Comparison of ENCODE assay signal across 8 cellular contexts in genomic region chr5:170302729-170303501, GRCh38. TPM values are rescaled to one million over a fixed set of nuclear protein-coding genes. Genes with fewer than 3 reads are reported as not detected.
A peak's percentile ranks its signal among the peaks of the same experiment; 100 is the strongest.
DNase-seq lines count a peak whose midpoint lies in the region; ATAC-seq and TF ChIP-seq lines count a peak whose summit lies in the region.

No MANE protein-coding gene starts in this region.

- TF ChIP-seq EP300 in ovary (IDR thresholded peaks at IDR 0.05): no peak

- peak in 1 of 6 experiments; percentile 6 for TF ChIP-seq CTCF in adrenal gland (IDR thresholded peaks at IDR 0.05)
- no peak for TF ChIP-seq CTCF in ovary (IDR thresholded peaks at IDR 0.05)

- TF ChIP-seq POLR2A in adrenal gland (IDR thresholded peaks at IDR 0.05): no peak
- no peak for TF ChIP-seq POLR2A in ovary (IDR thresholded peaks at IDR 0.05)

- peak overlapping the region in 3 of 5 donors; percentile 10 to 81 (median 62) for H3K27ac ChIP-seq in adrenal gland
- no peak overlapping the region for H3K27ac ChIP-seq in ovary

- H3K4me1 Mint-ChIP-seq in T-helper 17 cell: peaks cover 55% of the 10 kb centered on the region

- H3K27ac Mint-ChIP-seq in T-helper 17 cell: peak overlapping the region; percentile 96

- H3K27me3 ChIP-seq in adrenal gland (no peaks in the 10 kb centered on the region), ovary (no peaks in the 10 kb centered on the region)

- H3K9me3 ChIP-seq in T-helper 17 cell (ENCODE audit: control insufficient read depth, low read length, poor library complexity, severe bottlenecking): no peaks in the 10 kb centered on the region
- H3K9me3 ChIP-seq in adrenal gland (replicated peaks in 1 of 3): no peaks in the 10 kb centered on the region
- no peaks in the 10 kb centered on the region for H3K9me3 ChIP-seq in ovary

- no peaks in the 10 kb centered on the region for H3K27me3 Mint-ChIP-seq in T-helper 17 cell

- peak; percentile 64 to 74 (median 65) for DNase-seq in T-helper 17 cell
- DNase-seq in adrenal gland: peak; percentile 54 to 81 (median 72)
- DNase-seq in ovary: peak; percentile 57 to 84 (median 73)
- DNase-seq in NCI-H82 treated with DMSO at 0.1 percent for 48 hours (lab: John Stamatoyannopoulos, UW; ENCODE audit: unreplicated experiment): no peak
- DNase-seq in SHP77 (lab: John Stamatoyannopoulos, UW): no peak
- no peak for DNase-seq in NCI-H146 (lab: John Stamatoyannopoulos, UW)

- peak overlapping the region; percentile 93 for H3K4me3 Mint-ChIP-seq in T-helper 17 cell

- H3K36me3 Mint-ChIP-seq in T-helper 17 cell (ENCODE audit: low read depth): no peaks in the 10 kb centered on the region

- H3K4me3 ChIP-seq in adrenal gland (no peak overlapping the region), ovary (no peak overlapping the region)

- H3K36me3 ChIP-seq in adrenal gland (replicated peaks in 1 of 2): no peaks in the 10 kb centered on the region
- no peaks in the 10 kb centered on the region for H3K36me3 ChIP-seq in ovary

- peaks cover 23 to 40% of the 10 kb centered on the region in 2 donors for H3K4me1 ChIP-seq in adrenal gland (replicated peaks in 1 of 2)
- peaks cover 24% of the 10 kb centered on the region for H3K4me1 ChIP-seq in ovary (ENCODE audit: insufficient read depth)

- intact Hi-C loops in adrenal gland (cut with DNase I): no loop called here
- intact Hi-C loops in ovary (cut with DNase I): no loop called here

- ATAC-seq in GM19025 (IDR thresholded peaks at IDR 0.05; ENCODE audit: low read depth, unreplicated experiment) (peak; percentile 76), HG03064 (IDR thresholded peaks at IDR 0.05; ENCODE audit: low read depth, unreplicated experiment) (peak; percentile 77), T-helper 17 cell (peak; percentile 96)

- 42 to 52% (median 47%) methylated on average over 11 to 17 of the region's 17 CpGs for WGBS in adrenal gland, 4 donors
- 29 to 34% (median 34%) methylated on average over 17 of the region's 17 CpGs for WGBS in ovary, 3 donors

RNA-seq across cellular contexts. Expression of gene LCP2, which starts 5.3 kb away (rescaled TPM):
- total RNA-seq in T-helper 17 cell (100 to 1,000 TPM; 304 to 333 TPM), adrenal gland (10 to 100 TPM in 7 of 8 donors, 1 to 10 TPM in 1; 5.2 to 53.7 (median 23.0) TPM), ovary (10 to 100 TPM in 3 of 7 donors, 1 to 10 TPM in 4; 5.0 to 15.7 (median 6.4) TPM)
- polyA plus RNA-seq in adrenal gland (10 to 100 TPM in 2 of 3 donors, 1 to 10 TPM in 1; 9.3 to 17.1 (median 13.9) TPM), ovary (10 to 100 TPM in 1 of 2 donors, 1 to 10 TPM in 1; 3.1 to 31.1 TPM)

Comparison
In these comparisons a context has a peak if more than half of its experiments do, and no peak if none do; other contexts are left out.
1. DNase-seq: peak in T-helper 17 cell (3 of 3), adrenal gland (7 of 7) and ovary (5 of 5); none in NCI-H82 treated with DMSO at 0.1 percent for 48 hours (single experiment), SHP77 (0 of 2) and NCI-H146 (single experiment).
2. H3K27ac ChIP-seq: peak in adrenal gland (3 of 5); none in ovary (0 of 2).
3. RNA of gene LCP2, which starts 5.3 kb away (total RNA-seq): 304 to 333 TPM in T-helper 17 cell; 5.2 to 53.7 TPM in adrenal gland and 5.0 to 15.7 TPM in ovary; every median in the first group is over 4 times any median in the second.
4. Peak in every context shown above with its lines, with median percentiles within 50 percentile points of each other: ATAC-seq.